ENCODE assay signal across 34 cellular contexts in the genomic region with DNA sequence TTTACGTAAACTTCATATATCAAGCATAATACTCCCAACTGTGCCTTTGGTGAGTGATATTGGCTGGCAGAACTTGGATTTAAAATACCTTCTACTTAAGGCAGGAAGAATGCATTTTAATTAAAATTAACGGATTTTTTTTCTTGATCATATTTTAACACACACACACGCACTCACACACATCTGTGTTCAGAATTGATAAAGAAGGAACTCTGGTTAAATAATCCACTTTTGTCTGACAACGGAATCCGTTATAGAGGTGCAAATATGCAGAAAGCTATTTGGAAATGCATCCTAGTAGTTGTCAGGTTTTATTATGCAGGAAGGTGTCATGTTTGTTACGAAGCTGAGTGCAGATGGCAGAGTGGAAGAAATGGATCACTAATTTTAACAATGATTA.
"Had no signal": no experiment of that assay in that cellular context is flagged by ENCODE, and none has a peak within 500 bp of the region (broad histone marks: within the 10 kb centered on the region; RNA-seq: fewer than 3 reads in every experiment).

No MANE protein-coding gene starts in this region.

- DNase-seq: activated B cell treated with CpG ODN at 0.5 μM for 24 hours; activated CD4-positive, alpha-beta memory T cell treated with anti-CD3 and anti-CD28 coated beads for 36 hours; activated CD4-positive, alpha-beta T cell treated with anti-CD3 and anti-CD28 coated beads for 4 hours; activated CD4-positive, alpha-beta T cell treated with anti-CD3 and anti-CD28 coated beads, Interleukin-2, amount 10 ng/mL, durations not matched to agents 24 days and 14 days; activated CD4-positive, alpha-beta T cell treated with anti-CD3 and anti-CD28 coated beads, Interleukin-2, amount 50 U/mL, for 1 hour; activated CD4-positive, alpha-beta T cell treated with anti-CD3 and anti-CD28 coated beads, Interleukin-2, amount 50 U/mL, for 4 hours; activated CD4-positive, CD25-positive, alpha-beta regulatory T cell treated with anti-CD3 and anti-CD28 coated beads, Interleukin-2, amount 50 U/mL, for 72 hours; activated CD8-positive, alpha-beta memory T cell treated with anti-CD3 and anti-CD28 coated beads, Interleukin-2, amount 50 U/mL, for 4 hours; activated CD8-positive, alpha-beta T cell treated with anti-CD3 and anti-CD28 coated beads for 36 hours; activated effector memory CD4-positive, alpha-beta T cell treated with anti-CD3 and anti-CD28 coated beads, Interleukin-2, amount 50 U/mL, for 16 hours; activated gamma-delta T cell treated with Interleukin-2 at 50 U/mL for 16 hours; activated naive CD4-positive, alpha-beta T cell; activated naive CD4-positive, alpha-beta T cell treated with anti-CD3 and anti-CD28 coated beads for 36 hours; activated naive CD4-positive, alpha-beta T cell treated with anti-CD3 and anti-CD28 coated beads, Interleukin-2, amount 50 U/mL, for 16 hours; activated naive CD8-positive, alpha-beta T cell treated with anti-CD3 and anti-CD28 coated beads for 36 hours; activated T-cell treated with anti-CD3 and anti-CD28 coated beads for 4 hours; activated T-cell treated with anti-CD3 and anti-CD28 coated beads, Interleukin-2, amount 50 U/mL, for 1 hour; activated T-cell treated with anti-CD3 and anti-CD28 coated beads, Interleukin-2, amount 50 U/mL, for 4 hours; activated T-cell treated with anti-CD3 and anti-CD28 coated beads, Interleukin-2, amount 50 U/mL, for 72 hours; adrenal gland; amniotic stem cell; aorta; body of pancreas; brain microvascular endothelial cell; central memory CD4-positive, alpha-beta T cell; T-helper 1 cell; T-helper 2 cell; T-helper 9 cell had no signal

- H3K9me3 ChIP-seq: adrenal gland, body of pancreas, breast epithelium had no signal

- ATAC-seq: activated CD8-positive, alpha-beta T cell treated with anti-CD3 and anti-CD28 coated beads for 36 hours; activated naive CD4-positive, alpha-beta T cell treated with anti-CD3 and anti-CD28 coated beads, Interleukin-2, amount 50 U/mL, for 72 hours; activated T-cell treated with anti-CD3 and anti-CD28 coated beads, Interleukin-2, amount 50 U/mL, for 4 hours; activated T-cell treated with anti-CD3 and anti-CD28 coated beads, Interleukin-2, amount 50 U/mL, for 72 hours; activated T-helper 17 cell treated with anti-CD3 and anti-CD28 coated beads, Interleukin-2, amount 50 U/mL, for 72 hours; body of pancreas had no signal

- H3K4me1 ChIP-seq: adrenal gland, body of pancreas, breast epithelium had no signal

- FAIRE-seq: astrocyte, TTC549 had no signal

- H3K27ac ChIP-seq: adrenal gland, body of pancreas, brain microvascular endothelial cell, breast epithelium, VCaP had no signal

- H3K4me3 ChIP-seq: adrenal gland, body of pancreas, breast epithelium had no signal
